In genomic region chr6:36848658-36849441, GRCh38 we compare ENCODE assay signal across 1 cellular context.
A peak's percentile ranks its signal among the peaks of the same experiment; 100 is the strongest.
TF ChIP-seq lines count a peak whose summit lies in the region.

No MANE protein-coding gene starts in this region.

TF ChIP-seq in K562, 482 proteins besides CTCF, POLR2A, EP300 and RAD21 (continues in another document):
- TF ChIP-seq ELF1 (tag; IDR thresholded peaks at IDR 0.05) (no peak), FOXK1 (CRISPR knock-in tag; IDR thresholded peaks at IDR 0.05; ENCODE audit: borderline replicate concordance) (no peak), ZNF253 (CRISPR knock-in tag; conservative IDR thresholded peaks at IDR 0.05) (no peak), TAF15 (IDR thresholded peaks at IDR 0.05; ENCODE audit: low read depth, low read length) (no peak), HLTF (IDR thresholded peaks at IDR 0.05) (no peak), HMG20B (CRISPR knock-in tag; IDR thresholded peaks at IDR 0.05) (no peak), SIN3B (IDR thresholded peaks at IDR 0.05; ENCODE audit: low read depth) (no peak), CEBPG (CRISPR knock-in tag; IDR thresholded peaks at IDR 0.05) (no peak), CEBPG (tag; conservative IDR thresholded peaks at IDR 0.05 in 1 of 2, IDR thresholded peaks at IDR 0.05 in 1 of 2) (no peak), NR4A1 (CRISPR knock-in tag; IDR thresholded peaks at IDR 0.05) (no peak), NR4A1 (tag; IDR thresholded peaks at IDR 0.05) (no peak), ZFP1 (CRISPR knock-in tag; IDR thresholded peaks at IDR 0.05) (no peak), ZNF24 (IDR thresholded peaks at IDR 0.05) (no peak), ZNF41 (CRISPR knock-in tag; conservative IDR thresholded peaks at IDR 0.05) (no peak), BRF1 (IDR thresholded peaks at IDR 0.05; ENCODE audit: borderline replicate concordance, extremely low read depth, insufficient read length) (no peak), ZNF75A (CRISPR knock-in tag; IDR thresholded peaks at IDR 0.05) (no peak), YBX1 (IDR thresholded peaks at IDR 0.05) (no peak), NUFIP1 (IDR thresholded peaks at IDR 0.05; ENCODE audit: partially characterized antibody) (no peak), BHLHE40 (IDR thresholded peaks at IDR 0.05; ENCODE audit: low read length) (peak; percentile 95), HMBOX1 (IDR thresholded peaks at IDR 0.05) (no peak), SMARCE1 (IDR thresholded peaks at IDR 0.05) (peak; percentile 84), ZBTB12 (CRISPR knock-in tag; IDR thresholded peaks at IDR 0.05) (no peak), MYC (IDR thresholded peaks at IDR 0.05; ENCODE audit: low read depth, low read length) (peak; percentile 94), MYC (CRISPR knock-in tag; IDR thresholded peaks at IDR 0.05; ENCODE audit: borderline replicate concordance, low read depth) (0 out of 2 replicates have a peak, but pooled peaks have one; percentile 56), ETS2 (tag; IDR thresholded peaks at IDR 0.05; ENCODE audit: borderline replicate concordance, poor library complexity, severe bottlenecking) (no peak), GTF2A2 (tag; IDR thresholded peaks at IDR 0.05) (no peak), PRDM10 (IDR thresholded peaks at IDR 0.05; ENCODE audit: partially characterized antibody) (no peak), STAT5B (CRISPR knock-in tag; IDR thresholded peaks at IDR 0.05) (no peak), NFATC3 (IDR thresholded peaks at IDR 0.05) (no peak), IRF9 (tag; IDR thresholded peaks at IDR 0.05) (no peak), NR2F6 (CRISPR knock-in tag; IDR thresholded peaks at IDR 0.05) (no peak), ZNF282 (CRISPR knock-in tag; IDR thresholded peaks at IDR 0.05) (no peak), ZBED1 (IDR thresholded peaks at IDR 0.05) (no peak), GATAD2B (IDR thresholded peaks at IDR 0.05; ENCODE audit: borderline replicate concordance) (no peak), XRCC4 (IDR thresholded peaks at IDR 0.05; ENCODE audit: extremely low read depth, insufficient read depth, insufficient read length) (no peak), ZNF584 (CRISPR knock-in tag; IDR thresholded peaks at IDR 0.05; ENCODE audit: low read depth) (peak; percentile 67; the same call in 1 of the 2 replicates), DLX4 (CRISPR knock-in tag; IDR thresholded peaks at IDR 0.05) (no peak), U2AF1 (optimal IDR thresholded peaks at IDR 0.05; ENCODE audit: low read depth, low read length) (no peak), BCLAF1 (IDR thresholded peaks at IDR 0.05; ENCODE audit: borderline replicate concordance in 1 of 2, control insufficient read depth in 1 of 2, low read depth in 2 of 2, low read length in 1 of 2) (no peak), TRIM28 (IDR thresholded peaks at IDR 0.05) (no peak), BCL6 (CRISPR knock-in tag; IDR thresholded peaks at IDR 0.05) (no peak), TFE3 (CRISPR knock-in tag; IDR thresholded peaks at IDR 0.05) (peak; percentile 58), DDX20 (tag; IDR thresholded peaks at IDR 0.05; ENCODE audit: low read depth) (no peak), NONO (IDR thresholded peaks at IDR 0.05; ENCODE audit: low read depth in 2 of 2, low read length in 1 of 2) (no peak; a peak in 1 of 4 replicates), PREB (CRISPR knock-in tag; IDR thresholded peaks at IDR 0.05) (no peak), KDM5B (IDR thresholded peaks at IDR 0.05; ENCODE audit: insufficient replicate concordance, low read depth, low read length) (no peak), KAT8 (IDR thresholded peaks at IDR 0.05; ENCODE audit: low read depth) (no peak), SNRNP70 (optimal IDR thresholded peaks at IDR 0.05; ENCODE audit: low read depth, low read length) (no peak), POLR2AphosphoS2 (IDR thresholded peaks at IDR 0.05; ENCODE audit: low read length) (no peak), MLLT1 (IDR thresholded peaks at IDR 0.05) (no peak), MEIS2 (IDR thresholded peaks at IDR 0.05; ENCODE audit: partially characterized antibody) (peak; percentile 81), MCM7 (IDR thresholded peaks at IDR 0.05) (no peak), KLF13 (tag; IDR thresholded peaks at IDR 0.05; ENCODE audit: borderline replicate concordance, low read depth) (peak; percentile 88), SPI1 (IDR thresholded peaks at IDR 0.05; ENCODE audit: borderline replicate concordance, low read depth, low read length) (peak; percentile 59; the same call in 1 of the 2 replicates), GTF3C2 (IDR thresholded peaks at IDR 0.05; ENCODE audit: borderline replicate concordance, extremely low read depth, insufficient read length) (no peak), ERF (CRISPR knock-in tag; IDR thresholded peaks at IDR 0.05) (no peak), NCOA6 (IDR thresholded peaks at IDR 0.05) (no peak)
